Comparison of ENCODE assay signal across 8 cellular contexts in the genomic region with DNA sequence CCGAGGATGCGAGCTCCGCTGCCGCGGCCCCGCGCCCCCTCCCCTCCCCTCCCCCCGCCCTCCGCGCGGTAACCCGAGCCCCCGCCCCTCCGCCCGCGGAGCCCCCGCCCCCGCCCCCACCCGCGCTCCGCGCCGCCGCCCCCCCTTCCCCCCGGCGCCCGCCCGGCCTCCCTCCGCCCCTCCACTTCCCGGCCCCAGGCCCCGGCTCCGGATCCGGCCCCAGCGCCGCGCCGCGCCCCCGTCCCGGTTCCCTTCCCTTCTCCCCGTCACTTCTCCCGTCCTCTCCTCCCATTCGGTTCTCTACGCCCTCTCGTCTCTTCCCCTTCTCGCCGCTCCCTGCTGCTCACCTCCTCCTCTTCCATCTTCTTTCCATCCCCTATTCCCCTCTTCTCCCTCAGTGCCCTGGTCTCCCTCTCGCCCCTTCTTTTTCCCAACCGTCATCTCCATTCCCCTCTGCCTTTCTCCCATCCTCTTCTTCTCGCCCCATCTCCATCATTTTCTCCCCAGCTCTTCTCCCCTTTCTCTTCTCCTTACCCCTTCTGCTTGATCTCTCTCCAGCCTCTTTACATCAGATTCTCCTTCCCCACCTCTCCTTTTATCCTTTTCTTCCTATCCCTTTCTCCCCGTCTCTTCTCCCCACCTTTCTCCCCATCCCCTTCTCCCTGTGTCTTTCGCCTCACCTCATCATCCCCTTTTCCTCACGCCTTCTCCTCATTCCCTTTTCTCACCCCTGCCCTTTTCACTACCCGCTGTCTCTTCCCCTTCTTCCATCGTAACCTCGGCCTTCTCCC. TPM values are rescaled to one million over a fixed set of nuclear protein-coding genes. Genes with fewer than 3 reads are reported as not detected.
A peak's percentile ranks its signal among the peaks of the same experiment; 100 is the strongest.
DNase-seq lines count a peak whose midpoint lies in the region; ATAC-seq, FAIRE-seq and TF ChIP-seq lines count a peak whose summit lies in the region.

Gene DCHS1 (minus strand): TSS at position 20 of the 791 bp plus-strand sequence. CDS start 14,196 bp downstream, outside the sequence.

- no peaks in the 10 kb centered on the region for H3K9me3 Mint-ChIP-seq in HFFc6

- H3K4me2 ChIP-seq in mammary epithelial cell (ENCODE audit: insufficient read depth, low read depth, low read length) = peak within 1 kb of the TSS; percentile 40

- H3K79me2 ChIP-seq in mammary epithelial cell (ENCODE audit: insufficient read depth, low read length) = no peaks in the 10 kb centered on the region

- POLR2A ChIA-PET in A673 (lab: Charles Lee; ENCODE audit: low non-redundant PET) = no interaction called here

- DNase-seq in A673 (ENCODE audit: low spot score) (peak; percentile 7), HFFc6 (no peak), mammary epithelial cell (no peak), GM12891 (ENCODE audit: insufficient read length, low spot score) (no peak), H4 (ENCODE audit: low spot score) (no peak)

- no TSS peak for BruUV-seq in A673 (replicated peaks; lab: Mats Ljungman, UMichigan)
- no TSS peak for BruUV-seq in mammary epithelial cell (replicated peaks; lab: Mats Ljungman, UMichigan)

- no peaks in the 10 kb centered on the region for H3K36me3 ChIP-seq in A673 (ENCODE audit: insufficient read depth, low read length, poor library complexity, severe bottlenecking)
- H3K36me3 ChIP-seq in mammary epithelial cell (ENCODE audit: insufficient read depth, low read length) = no peaks in the 10 kb centered on the region
- H3K36me3 ChIP-seq in liver (ENCODE audit: control insufficient read depth in 4 of 4, insufficient read depth in 3 of 4, low read depth in 1 of 4, low read length in 3 of 4) = no peaks in the 10 kb centered on the region
- no peaks in the 10 kb centered on the region for H3K36me3 ChIP-seq in subcutaneous abdominal adipose tissue (ENCODE audit: control insufficient read depth in 5 of 5, insufficient read depth in 5 of 5, low read length in 5 of 5)

- H3K9me3 ChIP-seq in A673 (ENCODE audit: low read depth, low read length, poor library complexity, severe bottlenecking) (no peaks in the 10 kb centered on the region), mammary epithelial cell (replicated peaks; ENCODE audit: insufficient read depth, low read length) (no peaks in the 10 kb centered on the region), liver (ENCODE audit: control insufficient read depth in 4 of 4, low read length in 3 of 4) (no peaks in the 10 kb centered on the region), subcutaneous abdominal adipose tissue (ENCODE audit: control insufficient read depth in 5 of 5, low read length in 5 of 5) (no peaks in the 10 kb centered on the region)

- no peak within 1 kb of the TSS for H2AFZ ChIP-seq in mammary epithelial cell (ENCODE audit: low read depth, low read length)

- peak within 1 kb of the TSS; percentile 69 for H3K4me3 Mint-ChIP-seq in HFFc6

- no peak within 1 kb of the TSS for H3K27ac ChIP-seq in A673 (ENCODE audit: low read depth, low read length, poor library complexity, severe bottlenecking)
- no peak within 1 kb of the TSS for H3K27ac ChIP-seq in mammary epithelial cell (ENCODE audit: insufficient read depth, low read depth, low read length)
- no peak within 1 kb of the TSS for H3K27ac ChIP-seq in liver (ENCODE audit: low read depth in 1 of 2, low read length in 2 of 2)
- peak within 1 kb of the TSS; percentile 63 for H3K27ac ChIP-seq in subcutaneous abdominal adipose tissue (ENCODE audit: low read depth, low read length)

- H3K27me3 Mint-ChIP-seq in HFFc6 (ENCODE audit: insufficient read depth) = peaks cover 6% of the 10 kb centered on the region

- TF ChIP-seq POLR2A in GM12891 (IDR thresholded peaks at IDR 0.05; ENCODE audit: low read depth, low read length) = no peak

- peaks cover 10% of the 10 kb centered on the region; the same call in 1 of the 2 replicates for H3K4me1 Mint-ChIP-seq in HFFc6 (ENCODE audit: low read depth)

- no peaks in the 10 kb centered on the region for H3K36me3 Mint-ChIP-seq in HFFc6 (ENCODE audit: low read depth)

- H4K20me1 ChIP-seq in mammary epithelial cell (ENCODE audit: insufficient read depth, low read length) = no peaks in the 10 kb centered on the region

- ATAC-seq in GM21576 (IDR thresholded peaks at IDR 0.05; ENCODE audit: unreplicated experiment) = no peak

- WGBS in mammary epithelial cell (ENCODE audit: low coverage, missing lambda C conversion rate) = 53% methylated on average over 8 of the region's 56 CpGs
- 17% methylated on average over 38 of the region's 56 CpGs for WGBS in liver

- H3K4me3 ChIP-seq in A673 (ENCODE audit: low read depth, low read length, poor library complexity, severe bottlenecking) (peak within 1 kb of the TSS; percentile 51), mammary epithelial cell (replicated peaks in 1 of 3; ENCODE audit: insufficient read depth in 1 of 3, low read depth in 2 of 3, low read length in 3 of 3) (no peak within 1 kb of the TSS), liver (ENCODE audit: low read depth in 1 of 3, low read length in 3 of 3) (peak within 1 kb of the TSS in 2 of 3 donors; percentile 23 to 53), subcutaneous abdominal adipose tissue (ENCODE audit: low read depth in 1 of 5, low read length in 5 of 5) (peak within 1 kb of the TSS; percentile 62 to 75 (median 66))

- CTCF ChIA-PET in A673 (lab: Charles Lee) (no interaction called here), mammary epithelial cell (lab: Charles Lee; ENCODE audit: low non-redundant PET) (no interaction called here)

- no peak within 1 kb of the TSS for H3K27ac Mint-ChIP-seq in HFFc6

- dilution Hi-C loops in mammary epithelial cell (cut with HindIII; ENCODE audit: low sequenced_read_pairs) = no loop called here

- no peak for TF ChIP-seq RAD21 in liver (IDR thresholded peaks at IDR 0.05)

- in situ Hi-C loops in mammary epithelial cell (cut with MboI; ENCODE audit: low sequenced_read_pairs in 2 of 2) = no loop called here

- no peaks in the 10 kb centered on the region for H3K4me1 ChIP-seq in A673 (ENCODE audit: insufficient read depth, low read length, poor library complexity, severe bottlenecking)
- H3K4me1 ChIP-seq in mammary epithelial cell (ENCODE audit: insufficient read depth, low read length) = no peaks in the 10 kb centered on the region
- peaks cover 0 to 10% (median 3%) of the 10 kb centered on the region in 4 donors for H3K4me1 ChIP-seq in liver (ENCODE audit: control insufficient read depth in 4 of 4, insufficient read depth in 4 of 4, low read length in 3 of 4)
- peaks cover 3 to 37% (median 6%) of the 10 kb centered on the region in 5 donors for H3K4me1 ChIP-seq in subcutaneous abdominal adipose tissue (ENCODE audit: control insufficient read depth in 5 of 5, insufficient read depth in 5 of 5, low read length in 5 of 5)

- H3K9ac ChIP-seq in mammary epithelial cell (ENCODE audit: insufficient read depth, low read length) (no peak within 1 kb of the TSS), liver (ENCODE audit: low read depth in 1 of 2, low read length in 2 of 2) (no peak within 1 kb of the TSS), subcutaneous abdominal adipose tissue (ENCODE audit: low read length in 5 of 5) (peak within 1 kb of the TSS in 4 of 5 donors; percentile 49 to 65 (median 58))

- intact Hi-C loops in A673 (cut with micrococcal nuclease; ENCODE audit: unreplicated experiment) = no loop called here
- intact Hi-C loops in mammary epithelial cell (cut with micrococcal nuclease) = no loop called here

- no peak for FAIRE-seq in GM12891 (lab: Jason Lieb, UNC)

- no peak for TF ChIP-seq CTCF in A673 (conservative IDR thresholded peaks at IDR 0.05; ENCODE audit: low read depth, low read length)
- no peak for TF ChIP-seq CTCF in HFFc6 (IDR thresholded peaks at IDR 0.05)
- no peak for TF ChIP-seq CTCF in mammary epithelial cell (conservative IDR thresholded peaks at IDR 0.05 in 1 of 2, IDR thresholded peaks at IDR 0.05 in 1 of 2; ENCODE audit: extremely low read depth in 1 of 2, insufficient read depth in 1 of 2, low read depth in 1 of 2, low read length in 2 of 2)
- TF ChIP-seq CTCF in liver (IDR thresholded peaks at IDR 0.05; ENCODE audit: low read depth, low read length, missing input control) = no peak

- H3K27me3 ChIP-seq in A673 (replicated peaks; ENCODE audit: insufficient read depth, low read depth, low read length, poor library complexity) (no peaks in the 10 kb centered on the region), mammary epithelial cell (ENCODE audit: insufficient read depth, low read length) (peaks cover 24% of the 10 kb centered on the region), liver (ENCODE audit: control insufficient read depth in 4 of 4, insufficient read depth in 4 of 4, low read length in 3 of 4) (no peaks in the 10 kb centered on the region), subcutaneous abdominal adipose tissue (ENCODE audit: control insufficient read depth in 5 of 5, insufficient read depth in 4 of 5, low read length in 5 of 5) (peaks cover 0 to 12% (median 5%) of the 10 kb centered on the region in 5 donors)

TF ChIP-seq in liver, 16 proteins besides CTCF, POLR2A, EP300 and RAD21 (continues in another document):
- TF ChIP-seq TAF1 (conservative IDR thresholded peaks at IDR 0.05) = no peak

TF ChIP-seq in GM12891, 5 proteins besides CTCF, POLR2A, EP300 and RAD21:
- TF ChIP-seq PAX5 (IDR thresholded peaks at IDR 0.05; ENCODE audit: insufficient read depth, low read length, severe bottlenecking) (no peak), SPI1 (IDR thresholded peaks at IDR 0.05; ENCODE audit: low read depth, low read length) (no peak), POLR2AphosphoS5 (IDR thresholded peaks at IDR 0.05; ENCODE audit: low read depth, low read length) (no peak), POU2F2 (IDR thresholded peaks at IDR 0.05; ENCODE audit: low read depth, low read length) (no peak), TAF1 (IDR thresholded peaks at IDR 0.05; ENCODE audit: low read depth, low read length) (no peak)
TF ChIP-seq in GM12891: peak in this region for 0.

RNA-seq across cellular contexts. Expression of gene DCHS1, which starts in this region (rescaled TPM):
- 17.6 and 20.1 TPM in 2 replicates for total RNA-seq in A673 (2021)
- total RNA-seq in HFFc6 (2021; fragmentation: NEBNext Ultra II Directional; extraction: Animal tissue kit (Norgen Biotek cat#: 25700)) = 1 to 10 TPM; 1.4 to 2.8 (median 2.3) TPM
- total RNA-seq in mammary epithelial cell = under 1 TPM; 0.50 to 0.59 TPM
- 0.05 TPM for polyA plus RNA-seq in mammary epithelial cell
- 0.05 TPM for polyA minus RNA-seq in mammary epithelial cell
- total RNA-seq in liver = 1 to 10 TPM; 8.6 to 8.9 TPM
- polyA plus RNA-seq in liver = 1 to 10 TPM in 1 of 2 donors, under 1 TPM in 1; 0.68 to 3.0 TPM
- polyA plus RNA-seq in GM12891 (2012; ENCODE audit: low read depth, missing spikeins) = 0.98 TPM
- 0.08 and 0.19 TPM in 2 replicates for total RNA-seq in H4 (2014; rRNA removed; shearing (Covaris generic))

Comparison
In these comparisons a context has a peak if more than half of its experiments do, and no peak if none do; other contexts are left out.
1. H3K4me3 ChIP-seq: peak in A673 (single experiment), liver (2 of 3) and subcutaneous abdominal adipose tissue (5 of 5); none in mammary epithelial cell (0 of 3).
2. H3K9ac ChIP-seq: peak in subcutaneous abdominal adipose tissue (4 of 5); none in mammary epithelial cell (single experiment) and liver (0 of 2).